ENCODE assay signal across 8 cellular contexts in the genomic region with DNA sequence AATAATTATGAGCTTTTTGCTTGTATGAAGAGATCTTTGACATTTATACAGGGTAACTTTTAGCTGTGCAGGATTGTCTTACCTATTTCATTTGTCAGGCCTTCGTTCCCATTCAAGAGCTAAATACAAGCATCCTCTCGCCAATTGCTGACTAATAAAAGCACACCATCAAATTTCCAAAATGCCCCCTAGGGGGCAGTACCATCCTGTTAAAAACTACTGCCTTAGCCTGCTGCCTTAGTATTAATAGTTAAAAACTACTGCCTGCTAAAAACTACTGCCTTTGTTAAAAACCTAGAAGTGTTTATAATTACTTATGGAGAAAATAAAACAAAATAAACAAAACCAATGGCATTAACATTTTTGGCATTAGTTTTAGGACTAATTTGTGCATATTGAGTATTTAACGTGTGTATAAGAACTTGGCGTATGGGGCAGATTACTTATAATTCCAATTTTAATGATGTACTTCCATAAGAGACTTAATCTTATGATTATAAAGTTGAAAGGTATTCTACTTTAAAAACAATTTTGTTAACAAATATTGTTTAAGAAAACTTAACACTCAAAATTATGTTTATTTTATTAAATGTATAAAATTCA. TPM values are rescaled to one million over a fixed set of nuclear protein-coding genes. Genes with fewer than 3 reads are reported as not detected.
DNase-seq lines count a peak whose midpoint lies in the region; ATAC-seq, FAIRE-seq and TF ChIP-seq lines count a peak whose summit lies in the region.

No MANE protein-coding gene starts in this region.

- no peaks in the 10 kb centered on the region for H3K36me3 Mint-ChIP-seq in progenitor cell of endocrine pancreas (ENCODE audit: insufficient read depth)

- peaks cover 2% of the 10 kb centered on the region for H3K27me3 Mint-ChIP-seq in progenitor cell of endocrine pancreas

- DNase-seq in GM03348 (ENCODE audit: low spot score) (peak; percentile 61), HTR-8/SVneo (ENCODE audit: insufficient read length, low spot score) (peak; percentile 56), NOMO-1 treated with dmso at 0.1 percent for 144 hours (lab: John Stamatoyannopoulos, UW; ENCODE audit: unreplicated experiment) (peak; percentile 26), activated T-cell treated with anti-CD3 and anti-CD28 coated beads for 4 hours (peak; percentile 58), fibroblast of peridontal ligament (ENCODE audit: extremely low read depth) (peak; percentile 82), progenitor cell of endocrine pancreas (ENCODE audit: low spot score, unreplicated experiment) (peak; percentile 39), ureter (ENCODE audit: low spot score) (no peak), aorta (no peak)

- H3K9me3 Mint-ChIP-seq in progenitor cell of endocrine pancreas (ENCODE audit: low read depth): peaks cover 10% of the 10 kb centered on the region

- H3K4me3 Mint-ChIP-seq in progenitor cell of endocrine pancreas (ENCODE audit: low read depth): no peak overlapping the region

- intact Hi-C loops in aorta (cut with DNase I): no loop called here

- peaks cover 10% of the 10 kb centered on the region for H3K4me1 Mint-ChIP-seq in progenitor cell of endocrine pancreas (ENCODE audit: low read depth)

- no peak for FAIRE-seq in HTR-8/SVneo (lab: Jason Lieb, UNC)

- no peak for ATAC-seq in aorta (ENCODE audit: low FRiP score)

- H3K27me3 ChIP-seq in aorta (ENCODE audit: control insufficient read depth in 1 of 2, insufficient read depth in 2 of 2, low read length in 1 of 2): no peaks in the 10 kb centered on the region

- no peak overlapping the region for H3K27ac Mint-ChIP-seq in progenitor cell of endocrine pancreas

- peak; percentile 86 for TF ChIP-seq CTCF in progenitor cell of endocrine pancreas (IDR thresholded peaks at IDR 0.05; ENCODE audit: unreplicated experiment)

- WGBS in aorta, 2 donors: 36 to 40% methylated on average over 4 of the region's 4 CpGs

- H3K4me3 ChIP-seq in aorta (ENCODE audit: low read length in 2 of 2): no peak overlapping the region

- peaks cover 4% of the 10 kb centered on the region for H3K9me3 ChIP-seq in aorta (ENCODE audit: control insufficient read depth, low read length)

- H3K36me3 ChIP-seq in aorta (ENCODE audit: control insufficient read depth in 1 of 2, insufficient read depth in 2 of 2, low read length in 1 of 2): no peaks in the 10 kb centered on the region

- H3K27ac ChIP-seq in aorta (ENCODE audit: low read depth in 1 of 2, low read length in 2 of 2): no peak overlapping the region

- no peaks in the 10 kb centered on the region for H3K4me1 ChIP-seq in aorta (ENCODE audit: control insufficient read depth in 1 of 2, insufficient read depth in 2 of 2, low read length in 2 of 2)

RNA-seq across cellular contexts. Expression of gene IFI27L2, which starts 3.0 kb away (rescaled TPM):
- 27.4 and 32.2 TPM in 2 replicates for total RNA-seq in progenitor cell of endocrine pancreas
- 29.1 TPM for total RNA-seq in ureter
- 10 to 100 TPM; 52.4 to 55.8 TPM for total RNA-seq in aorta
- polyA plus RNA-seq in aorta: 100 to 1,000 TPM; 149 to 168 TPM

RNA-seq across cellular contexts. Expression of gene IFI27, which starts 21.9 kb away (rescaled TPM):
- total RNA-seq in progenitor cell of endocrine pancreas (5.8 and 7.5 TPM in 2 replicates), ureter (62.6 TPM), aorta (100 to 1,000 TPM; 106 to 222 TPM)
- polyA plus RNA-seq in aorta: 100 to 1,000 TPM in 1 of 2 donors, 10 to 100 TPM in 1; 42.4 to 107 TPM

RNA-seq across cellular contexts. Expression of gene PPP4R4, which starts 41.7 kb away (rescaled TPM):
- total RNA-seq in progenitor cell of endocrine pancreas (12.8 and 13.5 TPM in 2 replicates), ureter (0.60 TPM), aorta (under 1 TPM; 0.10 to 0.93 TPM)
- under 1 TPM in 1 of 2 donors, not detected in 1; 0.08 TPM for polyA plus RNA-seq in aorta

RNA-seq across cellular contexts. Expression of gene IFI27L1, which starts 51.3 kb away (rescaled TPM):
- 28.9 TPM in 2 replicates for total RNA-seq in progenitor cell of endocrine pancreas
- total RNA-seq in ureter: 9.4 TPM
- 10 to 100 TPM; 13.7 to 16.8 TPM for total RNA-seq in aorta
- 10 to 100 TPM; 20.8 to 21.8 TPM for polyA plus RNA-seq in aorta

RNA-seq across cellular contexts. Expression of gene DDX24, which starts 51.4 kb away (rescaled TPM):
- total RNA-seq in progenitor cell of endocrine pancreas: 139 and 141 TPM in 2 replicates
- 191 TPM for total RNA-seq in ureter
- total RNA-seq in aorta: 100 to 1,000 TPM; 190 to 198 TPM
- polyA plus RNA-seq in aorta: 100 to 1,000 TPM in 1 of 2 donors, 10 to 100 TPM in 1; 43.7 to 158 TPM

Comparison
In these comparisons a context has a peak if more than half of its experiments do, and no peak if none do; other contexts are left out.
1. DNase-seq: peak in GM03348 (single experiment), HTR-8/SVneo (single experiment), NOMO-1 treated with dmso at 0.1 percent for 144 hours (single experiment), activated T-cell treated with anti-CD3 and anti-CD28 coated beads for 4 hours (single experiment), fibroblast of peridontal ligament (single experiment) and progenitor cell of endocrine pancreas (single experiment); none in ureter (single experiment) and aorta (0 of 2).